Comparison of ENCODE assay signal across 32 cellular contexts in genomic region chr10:22908837-22909236, GRCh38. TPM values are rescaled to one million over a fixed set of nuclear protein-coding genes. Genes with fewer than 3 reads are reported as not detected.
"Had no signal": no experiment of that assay in that cellular context is flagged by ENCODE, and none has a peak within 500 bp of the region (broad histone marks: within the 10 kb centered on the region; RNA-seq: fewer than 3 reads in every experiment).

No MANE protein-coding gene starts in this region.

- H3K4me3 ChIP-seq: colonic mucosa, coronary artery, dorsolateral prefrontal cortex, esophagus muscularis mucosa, esophagus squamous epithelium, gastrocnemius medialis, gastroesophageal sphincter, heart left ventricle, heart right ventricle had no signal

- H3K9me3 ChIP-seq: colonic mucosa, gastrocnemius medialis had no signal

- FAIRE-seq: colon, endometrium, endothelial cell of umbilical vein, frontal cortex had no signal

- ATAC-seq: effector memory CD8-positive, alpha-beta T cell; esophagus mucosa; foreskin keratinocyte; gastrocnemius medialis; gastroesophageal sphincter; heart left ventricle; heart right ventricle had no signal

- H3K27ac ChIP-seq: colonic mucosa, coronary artery, dorsolateral prefrontal cortex, epithelial cell of prostate, esophagus muscularis mucosa, esophagus squamous epithelium, foreskin keratinocyte, gastrocnemius medialis, gastroesophageal sphincter, heart left ventricle, heart right ventricle had no signal

- H3K27me3 ChIP-seq: colonic mucosa, dorsolateral prefrontal cortex, esophagus muscularis mucosa, esophagus squamous epithelium, foreskin keratinocyte, gastrocnemius medialis, gastroesophageal sphincter, heart left ventricle, heart right ventricle had no signal

- H3K4me1 ChIP-seq: colonic mucosa, foreskin keratinocyte, gastrocnemius medialis, gastroesophageal sphincter had no signal

- DNase-seq: colonic mucosa; cortex of kidney; dermis blood vessel endothelial cell; dorsolateral prefrontal cortex; effector CD4-positive, alpha-beta T cell; effector CD8-positive, alpha-beta T cell; effector memory CD4-positive, alpha-beta T cell; effector memory CD8-positive, alpha-beta T cell; endodermal cell; erythroblast; esophagus squamous epithelium; foreskin fibroblast; foreskin keratinocyte; foreskin melanocyte; gastrocnemius medialis; glutamatergic neuron; head of caudate nucleus; heart left ventricle; heart right ventricle had no signal

- H3K36me3 ChIP-seq: colonic mucosa, esophagus muscularis mucosa, esophagus squamous epithelium, gastrocnemius medialis, gastroesophageal sphincter, heart left ventricle, heart right ventricle had no signal

RNA-seq across cellular contexts. Expression of gene ARMC3, which starts 19.0 kb away (rescaled TPM):
- total RNA-seq: colonic mucosa, dermis blood vessel endothelial cell, dermis microvascular lymphatic vessel endothelial cell, endothelial cell of umbilical vein, esophagus mucosa, esophagus squamous epithelium, fibroblast of lung, fibroblast of villous mesenchyme, foreskin keratinocyte, gastrocnemius medialis, gastroesophageal sphincter, glomerular endothelial cell, heart left ventricle, heart right ventricle had no signal
- polyA plus RNA-seq: endothelial cell of umbilical vein, fibroblast of lung, foreskin keratinocyte, heart left ventricle, heart right ventricle had no signal
